Comparison of ENCODE assay signal across 2 cellular contexts in the genomic region with DNA sequence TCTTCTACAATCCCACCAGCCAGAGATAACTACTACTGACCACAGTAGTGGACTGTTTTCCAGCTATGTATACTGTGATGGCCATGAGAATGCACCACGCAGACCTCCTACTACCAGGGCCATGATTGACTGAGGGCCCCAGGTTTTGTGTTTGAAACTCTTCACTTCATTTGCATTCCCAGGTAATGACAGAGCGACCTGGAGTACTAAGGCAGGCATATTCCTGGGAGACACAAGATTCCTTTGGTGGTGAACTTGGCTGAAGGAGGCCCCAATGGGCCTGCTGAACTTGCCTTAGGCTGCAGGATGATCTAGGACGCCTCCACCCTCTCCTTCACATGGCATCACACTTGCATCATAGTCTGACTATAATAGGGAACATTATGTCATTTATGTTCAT.
TF ChIP-seq lines count a peak whose summit lies in the region.

No MANE protein-coding gene starts in this region.

TF ChIP-seq in HEK293, 187 proteins besides CTCF, POLR2A, EP300 and RAD21:
- peak; percentile 73 for TF ChIP-seq ZFHX2 (tag by site-specific recombination; conservative IDR thresholded peaks at IDR 0.05)
- TF ChIP-seq ZNF335 (tag by site-specific recombination; conservative IDR thresholded peaks at IDR 0.05) = peak; percentile 94
- TF ChIP-seq ZBTB21 (tag by site-specific recombination; IDR thresholded peaks at IDR 0.05) = 0 out of 2 replicates have a peak, but pooled peaks have one; percentile 47
- TF ChIP-seq ZNF146 (tag by site-specific recombination; IDR thresholded peaks at IDR 0.05) = no peak

TF ChIP-seq in H1, 55 proteins besides CTCF, POLR2A, EP300 and RAD21:
- TF ChIP-seq CREB1 (IDR thresholded peaks at IDR 0.05) = no peak
- TF ChIP-seq HDAC2 (IDR thresholded peaks at IDR 0.05; ENCODE audit: borderline replicate concordance in 1 of 2, low read depth in 2 of 2, low read length in 2 of 2) = no peak
- TF ChIP-seq SAP30 (IDR thresholded peaks at IDR 0.05; ENCODE audit: insufficient read depth, insufficient replicate concordance, low read length) = no peak
